In genomic region chr17:49357516-49357915, GRCh38 we compare ENCODE assay signal across 18 cellular contexts. TPM values are rescaled to one million over a fixed set of nuclear protein-coding genes. Genes with fewer than 3 reads are reported as not detected.
DNase-seq lines count a peak whose midpoint lies in the region; TF ChIP-seq lines count a peak whose summit lies in the region.
"Had no signal": no experiment of that assay in that cellular context is flagged by ENCODE, and none has a peak within 500 bp of the region (broad histone marks: within the 10 kb centered on the region; RNA-seq: fewer than 3 reads in every experiment).

No MANE protein-coding gene starts in this region.

- POLR2A ChIA-PET in CD8-positive, alpha-beta memory T cell (lab: Charles Lee), result interaction anchor here (2.3 kb wide), 1 partner anchor 15 kb away, joined by 12 read pairs; no protein-coding TSS in a partner anchor
- POLR2A ChIA-PET in HEK293T (lab: Yijun Ruan, JAX), result interaction anchor here (0.9 kb wide), 1 partner anchor 15 kb away, joined by 3 read pairs; no protein-coding TSS in a partner anchor

- H3K9me2 ChIP-seq in MM.1S (replicated peaks; ENCODE audit: insufficient read depth, low read length), result no peaks in the 10 kb centered on the region

- H3K9me3 ChIP-seq in CD8-positive, alpha-beta memory T cell (ENCODE audit: low read length), result no peaks in the 10 kb centered on the region
- H3K9me3 ChIP-seq in MM.1S (replicated peaks; ENCODE audit: insufficient read depth, low read length), result no peaks in the 10 kb centered on the region
- no peaks in the 10 kb centered on the region for H3K9me3 ChIP-seq in effector memory CD4-positive, alpha-beta T cell (ENCODE audit: control insufficient read depth, low read length)
- H3K9me3 ChIP-seq: breast epithelium, heart left ventricle, Peyer's patch, tibial artery had no signal

- H3K27ac ChIP-seq in CD8-positive, alpha-beta memory T cell (ENCODE audit: low read depth, low read length), result no peak overlapping the region
- peak overlapping the region; percentile 60; the same call in 1 of the 2 replicates for H3K27ac ChIP-seq in MM.1S (ENCODE audit: low read length)
- peak overlapping the region; percentile 83 for H3K27ac ChIP-seq in effector memory CD4-positive, alpha-beta T cell (ENCODE audit: insufficient read depth, low read length, poor library complexity, severe bottlenecking)
- H3K27ac ChIP-seq: tibial artery, WERI-Rb-1 had no signal

- H3K4me3 ChIP-seq in CD8-positive, alpha-beta memory T cell (ENCODE audit: low read length), result peak overlapping the region; percentile 42
- H3K4me3 ChIP-seq in MM.1S (ENCODE audit: low read length), result peak overlapping the region; percentile 80
- H3K4me3 ChIP-seq in effector memory CD4-positive, alpha-beta T cell (ENCODE audit: insufficient read depth, low read depth, low read length, poor library complexity, severe bottlenecking), result no peak overlapping the region
- H3K4me3 ChIP-seq: heart left ventricle, Peyer's patch, tibial artery had no signal

- peaks cover 87% of the 10 kb centered on the region for H3K79me2 ChIP-seq in MM.1S (ENCODE audit: low read length)

- peaks cover 0 to 11% (median 1%) of the 10 kb centered on the region in 3 donors for H3K36me3 Mint-ChIP-seq in CD8-positive, alpha-beta memory T cell
- H3K36me3 Mint-ChIP-seq: activated naive CD4-positive, alpha-beta T cell treated with anti-CD3 and anti-CD28 coated beads, Interleukin-2, amount 50 U/mL, for 24 hours had no signal

- H3K27me3 ChIP-seq in CD8-positive, alpha-beta memory T cell (ENCODE audit: insufficient read depth, low read length, poor library complexity, severe bottlenecking), result no peaks in the 10 kb centered on the region
- no peaks in the 10 kb centered on the region for H3K27me3 ChIP-seq in MM.1S (replicated peaks; ENCODE audit: insufficient read depth, low read length)
- H3K27me3 ChIP-seq in effector memory CD4-positive, alpha-beta T cell (replicated peaks; ENCODE audit: control insufficient read depth, insufficient read depth, low read length, poor library complexity, severe bottlenecking), result no peaks in the 10 kb centered on the region
- H3K27me3 ChIP-seq: breast epithelium, heart left ventricle, Peyer's patch, tibial artery had no signal

- H3K9ac ChIP-seq in MM.1S (ENCODE audit: low read length), result peak overlapping the region; percentile 19; the same call in 1 of the 2 replicates

- H3K27me3 Mint-ChIP-seq in CD8-positive, alpha-beta memory T cell, result peaks cover 0 to 2% of the 10 kb centered on the region in 2 donors
- H3K27me3 Mint-ChIP-seq: activated naive CD4-positive, alpha-beta T cell treated with anti-CD3 and anti-CD28 coated beads, Interleukin-2, amount 50 U/mL, for 24 hours had no signal

- H3K36me3 ChIP-seq in CD8-positive, alpha-beta memory T cell (ENCODE audit: insufficient read depth, low read length), result no peaks in the 10 kb centered on the region
- no peaks in the 10 kb centered on the region for H3K36me3 ChIP-seq in MM.1S (replicated peaks; ENCODE audit: insufficient read depth, low read length)
- H3K36me3 ChIP-seq in effector memory CD4-positive, alpha-beta T cell (ENCODE audit: control insufficient read depth, insufficient read depth, low read length), result no peaks in the 10 kb centered on the region
- H3K36me3 ChIP-seq: breast epithelium, heart left ventricle, Peyer's patch, tibial artery, WERI-Rb-1 had no signal

- peak overlapping the region; percentile 15 to 99 (median 95) for H3K4me3 Mint-ChIP-seq in CD8-positive, alpha-beta memory T cell
- H3K4me3 Mint-ChIP-seq: CD14-positive monocyte had no signal

- peak overlapping the region; percentile 52 to 98 (median 96) for H3K27ac Mint-ChIP-seq in CD8-positive, alpha-beta memory T cell

- CTCF ChIA-PET in CD8-positive, alpha-beta memory T cell (lab: Charles Lee), result interaction anchor here (0.7 to 3.9 kb wide), 6 partner anchors 11 to 41 kb away, joined by 3 to 24 read pairs (median 4); no protein-coding TSS in a partner anchor
- CTCF ChIA-PET in HEK293T (lab: Yijun Ruan, JAX), result interaction anchor here (1.0 kb wide), 1 partner anchor 42 kb away, joined by 3 read pairs; no protein-coding TSS in a partner anchor

- H4K20me1 ChIP-seq in MM.1S (ENCODE audit: insufficient read depth, low read length), result no peaks in the 10 kb centered on the region; the same call in 1 of the 2 replicates

- H3K4me1 ChIP-seq in CD8-positive, alpha-beta memory T cell (ENCODE audit: insufficient read depth, low read length), result peaks cover 57% of the 10 kb centered on the region
- H3K4me1 ChIP-seq in MM.1S (ENCODE audit: low read length), result peaks cover 21% of the 10 kb centered on the region
- peaks cover 31% of the 10 kb centered on the region for H3K4me1 ChIP-seq in effector memory CD4-positive, alpha-beta T cell (ENCODE audit: control insufficient read depth, insufficient read depth, low read length, poor library complexity, severe bottlenecking)

- no peak overlapping the region for H2AFZ ChIP-seq in MM.1S (ENCODE audit: low read length)

- H3F3A ChIP-seq in MM.1S (ENCODE audit: insufficient read depth, low read length), result peaks cover 42% of the 10 kb centered on the region

- H3K4me2 ChIP-seq in MM.1S (ENCODE audit: low read depth, low read length), result peak overlapping the region; percentile 87

- H3K9me3 Mint-ChIP-seq in CD8-positive, alpha-beta memory T cell, result no peaks in the 10 kb centered on the region
- H3K9me3 Mint-ChIP-seq: activated naive CD4-positive, alpha-beta T cell treated with anti-CD3 and anti-CD28 coated beads, Interleukin-2, amount 50 U/mL, for 24 hours; CD14-positive monocyte had no signal

- peaks cover 59 to 71% (median 69%) of the 10 kb centered on the region in 3 donors for H3K4me1 Mint-ChIP-seq in CD8-positive, alpha-beta memory T cell

- no peak for TF ChIP-seq CTCF in MM.1S (IDR thresholded peaks at IDR 0.05; ENCODE audit: low read length)

- DNase-seq in CD8-positive, alpha-beta memory T cell, result no peak
- DNase-seq in MM.1S (no peak), pons (ENCODE audit: low spot score) (peak; percentile 74), HEK293T (ENCODE audit: extremely low spot score) (no peak), MV-4-11 (lab: John Stamatoyannopoulos, UW) (no peak), DMS 273 treated with DMSO at 0.1 percent for 48 hours (lab: John Stamatoyannopoulos, UW) (no peak)
- DNase-seq in effector memory CD4-positive, alpha-beta T cell, result no peak
- DNase-seq: heart left ventricle, kidney, NCI-H2081, NCI-H69, right cardiac atrium, tibial artery, WERI-Rb-1 had no signal

TF ChIP-seq in HEK293T, 16 proteins besides CTCF, POLR2A, EP300 and RAD21:
- TF ChIP-seq, protein P1, sequence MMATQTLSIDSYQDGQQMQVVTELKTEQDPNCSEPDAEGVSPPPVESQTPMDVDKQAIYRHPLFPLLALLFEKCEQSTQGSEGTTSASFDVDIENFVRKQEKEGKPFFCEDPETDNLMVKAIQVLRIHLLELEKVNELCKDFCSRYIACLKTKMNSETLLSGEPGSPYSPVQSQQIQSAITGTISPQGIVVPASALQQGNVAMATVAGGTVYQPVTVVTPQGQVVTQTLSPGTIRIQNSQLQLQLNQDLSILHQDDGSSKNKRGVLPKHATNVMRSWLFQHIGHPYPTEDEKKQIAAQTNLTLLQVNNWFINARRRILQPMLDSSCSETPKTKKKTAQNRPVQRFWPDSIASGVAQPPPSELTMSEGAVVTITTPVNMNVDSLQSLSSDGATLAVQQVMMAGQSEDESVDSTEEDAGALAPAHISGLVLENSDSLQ (IDR thresholded peaks at IDR 0.05), result no peak
- TF ChIP-seq TARDBP (IDR thresholded peaks at IDR 0.05), result no peak
- no peak for TF ChIP-seq NFRKB (IDR thresholded peaks at IDR 0.05)
- no peak for TF ChIP-seq FOXK2 (IDR thresholded peaks at IDR 0.05)
- no peak for TF ChIP-seq FOXM1 (IDR thresholded peaks at IDR 0.05; ENCODE audit: borderline replicate concordance)
- no peak for TF ChIP-seq SUZ12 (IDR thresholded peaks at IDR 0.05)
- TF ChIP-seq SP1 (IDR thresholded peaks at IDR 0.05), result no peak
- no peak for TF ChIP-seq BHLHE40 (IDR thresholded peaks at IDR 0.05; ENCODE audit: borderline replicate concordance)
- no peak for TF ChIP-seq FOXA1 (IDR thresholded peaks at IDR 0.05)
- TF ChIP-seq LEF1 (IDR thresholded peaks at IDR 0.05; ENCODE audit: borderline replicate concordance), result no peak
- no peak for TF ChIP-seq ARNT (IDR thresholded peaks at IDR 0.05)
- TF ChIP-seq HDGF (IDR thresholded peaks at IDR 0.05; ENCODE audit: borderline replicate concordance), result no peak
- TF ChIP-seq ELF4 (IDR thresholded peaks at IDR 0.05), result no peak
- no peak for TF ChIP-seq L3MBTL2 (conservative IDR thresholded peaks at IDR 0.05)
- no peak for TF ChIP-seq ZNF384 (IDR thresholded peaks at IDR 0.05)
- TF ChIP-seq CTBP1 (IDR thresholded peaks at IDR 0.05; ENCODE audit: borderline replicate concordance), result no peak

RNA-seq across cellular contexts. Expression of gene ZNF652, which starts 4.5 kb away (rescaled TPM):
- total RNA-seq in CD8-positive, alpha-beta memory T cell, result 10 to 100 TPM; 11.5 to 11.9 TPM
- polyA plus RNA-seq in CD8-positive, alpha-beta memory T cell, result 27.7 TPM

RNA-seq across cellular contexts. Expression of gene PHB1, which starts 57.2 kb away (rescaled TPM):
- total RNA-seq in CD8-positive, alpha-beta memory T cell, result 100 to 1,000 TPM; 440 to 450 TPM
- 164 TPM for polyA plus RNA-seq in CD8-positive, alpha-beta memory T cell
